1 cellular context compared by ENCODE assay signal in the genomic region with DNA sequence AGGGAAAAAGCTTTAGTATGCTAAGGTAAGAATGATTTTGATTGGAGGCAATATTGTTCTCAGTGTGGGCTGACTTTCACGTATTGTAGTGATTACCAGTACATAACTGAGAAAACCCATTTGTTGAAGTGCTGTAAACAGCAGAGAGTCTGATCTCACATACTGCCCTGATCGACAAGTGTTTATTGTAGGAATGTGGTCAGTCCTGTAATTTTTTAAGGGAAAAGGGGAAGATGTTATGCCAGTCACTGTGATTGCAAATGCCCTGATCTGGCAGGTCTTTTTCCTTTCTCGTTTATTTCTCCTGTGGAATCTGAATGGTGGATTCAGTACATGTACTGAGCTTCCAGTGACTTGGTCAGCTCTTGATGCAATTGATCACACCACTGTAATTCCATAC.
TF ChIP-seq lines count a peak whose summit lies in the region.

No MANE protein-coding gene starts in this region.

TF ChIP-seq in H1, 55 proteins besides CTCF, POLR2A, EP300 and RAD21:
- TF ChIP-seq SIRT6 (IDR thresholded peaks at IDR 0.05; ENCODE audit: low read length): no peak
- TF ChIP-seq, protein P1, sequence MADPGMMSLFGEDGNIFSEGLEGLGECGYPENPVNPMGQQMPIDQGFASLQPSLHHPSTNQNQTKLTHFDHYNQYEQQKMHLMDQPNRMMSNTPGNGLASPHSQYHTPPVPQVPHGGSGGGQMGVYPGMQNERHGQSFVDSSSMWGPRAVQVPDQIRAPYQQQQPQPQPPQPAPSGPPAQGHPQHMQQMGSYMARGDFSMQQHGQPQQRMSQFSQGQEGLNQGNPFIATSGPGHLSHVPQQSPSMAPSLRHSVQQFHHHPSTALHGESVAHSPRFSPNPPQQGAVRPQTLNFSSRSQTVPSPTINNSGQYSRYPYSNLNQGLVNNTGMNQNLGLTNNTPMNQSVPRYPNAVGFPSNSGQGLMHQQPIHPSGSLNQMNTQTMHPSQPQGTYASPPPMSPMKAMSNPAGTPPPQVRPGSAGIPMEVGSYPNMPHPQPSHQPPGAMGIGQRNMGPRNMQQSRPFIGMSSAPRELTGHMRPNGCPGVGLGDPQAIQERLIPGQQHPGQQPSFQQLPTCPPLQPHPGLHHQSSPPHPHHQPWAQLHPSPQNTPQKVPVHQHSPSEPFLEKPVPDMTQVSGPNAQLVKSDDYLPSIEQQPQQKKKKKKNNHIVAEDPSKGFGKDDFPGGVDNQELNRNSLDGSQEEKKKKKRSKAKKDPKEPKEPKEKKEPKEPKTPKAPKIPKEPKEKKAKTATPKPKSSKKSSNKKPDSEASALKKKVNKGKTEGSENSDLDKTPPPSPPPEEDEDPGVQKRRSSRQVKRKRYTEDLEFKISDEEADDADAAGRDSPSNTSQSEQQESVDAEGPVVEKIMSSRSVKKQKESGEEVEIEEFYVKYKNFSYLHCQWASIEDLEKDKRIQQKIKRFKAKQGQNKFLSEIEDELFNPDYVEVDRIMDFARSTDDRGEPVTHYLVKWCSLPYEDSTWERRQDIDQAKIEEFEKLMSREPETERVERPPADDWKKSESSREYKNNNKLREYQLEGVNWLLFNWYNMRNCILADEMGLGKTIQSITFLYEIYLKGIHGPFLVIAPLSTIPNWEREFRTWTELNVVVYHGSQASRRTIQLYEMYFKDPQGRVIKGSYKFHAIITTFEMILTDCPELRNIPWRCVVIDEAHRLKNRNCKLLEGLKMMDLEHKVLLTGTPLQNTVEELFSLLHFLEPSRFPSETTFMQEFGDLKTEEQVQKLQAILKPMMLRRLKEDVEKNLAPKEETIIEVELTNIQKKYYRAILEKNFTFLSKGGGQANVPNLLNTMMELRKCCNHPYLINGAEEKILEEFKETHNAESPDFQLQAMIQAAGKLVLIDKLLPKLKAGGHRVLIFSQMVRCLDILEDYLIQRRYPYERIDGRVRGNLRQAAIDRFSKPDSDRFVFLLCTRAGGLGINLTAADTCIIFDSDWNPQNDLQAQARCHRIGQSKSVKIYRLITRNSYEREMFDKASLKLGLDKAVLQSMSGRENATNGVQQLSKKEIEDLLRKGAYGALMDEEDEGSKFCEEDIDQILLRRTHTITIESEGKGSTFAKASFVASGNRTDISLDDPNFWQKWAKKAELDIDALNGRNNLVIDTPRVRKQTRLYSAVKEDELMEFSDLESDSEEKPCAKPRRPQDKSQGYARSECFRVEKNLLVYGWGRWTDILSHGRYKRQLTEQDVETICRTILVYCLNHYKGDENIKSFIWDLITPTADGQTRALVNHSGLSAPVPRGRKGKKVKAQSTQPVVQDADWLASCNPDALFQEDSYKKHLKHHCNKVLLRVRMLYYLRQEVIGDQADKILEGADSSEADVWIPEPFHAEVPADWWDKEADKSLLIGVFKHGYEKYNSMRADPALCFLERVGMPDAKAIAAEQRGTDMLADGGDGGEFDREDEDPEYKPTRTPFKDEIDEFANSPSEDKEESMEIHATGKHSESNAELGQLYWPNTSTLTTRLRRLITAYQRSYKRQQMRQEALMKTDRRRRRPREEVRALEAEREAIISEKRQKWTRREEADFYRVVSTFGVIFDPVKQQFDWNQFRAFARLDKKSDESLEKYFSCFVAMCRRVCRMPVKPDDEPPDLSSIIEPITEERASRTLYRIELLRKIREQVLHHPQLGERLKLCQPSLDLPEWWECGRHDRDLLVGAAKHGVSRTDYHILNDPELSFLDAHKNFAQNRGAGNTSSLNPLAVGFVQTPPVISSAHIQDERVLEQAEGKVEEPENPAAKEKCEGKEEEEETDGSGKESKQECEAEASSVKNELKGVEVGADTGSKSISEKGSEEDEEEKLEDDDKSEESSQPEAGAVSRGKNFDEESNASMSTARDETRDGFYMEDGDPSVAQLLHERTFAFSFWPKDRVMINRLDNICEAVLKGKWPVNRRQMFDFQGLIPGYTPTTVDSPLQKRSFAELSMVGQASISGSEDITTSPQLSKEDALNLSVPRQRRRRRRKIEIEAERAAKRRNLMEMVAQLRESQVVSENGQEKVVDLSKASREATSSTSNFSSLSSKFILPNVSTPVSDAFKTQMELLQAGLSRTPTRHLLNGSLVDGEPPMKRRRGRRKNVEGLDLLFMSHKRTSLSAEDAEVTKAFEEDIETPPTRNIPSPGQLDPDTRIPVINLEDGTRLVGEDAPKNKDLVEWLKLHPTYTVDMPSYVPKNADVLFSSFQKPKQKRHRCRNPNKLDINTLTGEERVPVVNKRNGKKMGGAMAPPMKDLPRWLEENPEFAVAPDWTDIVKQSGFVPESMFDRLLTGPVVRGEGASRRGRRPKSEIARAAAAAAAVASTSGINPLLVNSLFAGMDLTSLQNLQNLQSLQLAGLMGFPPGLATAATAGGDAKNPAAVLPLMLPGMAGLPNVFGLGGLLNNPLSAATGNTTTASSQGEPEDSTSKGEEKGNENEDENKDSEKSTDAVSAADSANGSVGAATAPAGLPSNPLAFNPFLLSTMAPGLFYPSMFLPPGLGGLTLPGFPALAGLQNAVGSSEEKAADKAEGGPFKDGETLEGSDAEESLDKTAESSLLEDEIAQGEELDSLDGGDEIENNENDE (IDR thresholded peaks at IDR 0.05; ENCODE audit: insufficient replicate concordance, low read length): no peak
- no peak for TF ChIP-seq NANOG (IDR thresholded peaks at IDR 0.05; ENCODE audit: insufficient read depth, low read depth, low read length, poor library complexity, severe bottlenecking)
- TF ChIP-seq, protein P2, sequence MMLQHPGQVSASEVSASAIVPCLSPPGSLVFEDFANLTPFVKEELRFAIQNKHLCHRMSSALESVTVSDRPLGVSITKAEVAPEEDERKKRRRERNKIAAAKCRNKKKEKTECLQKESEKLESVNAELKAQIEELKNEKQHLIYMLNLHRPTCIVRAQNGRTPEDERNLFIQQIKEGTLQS (IDR thresholded peaks at IDR 0.05; ENCODE audit: insufficient read depth, low read depth, low read length): no peak
- no peak for TF ChIP-seq JUN (IDR thresholded peaks at IDR 0.05; ENCODE audit: low read depth, low read length)
- no peak for TF ChIP-seq CEBPB (IDR thresholded peaks at IDR 0.05; ENCODE audit: low read depth, low read length)
